5 cellular contexts compared by ENCODE assay signal in genomic region chr17:60115364-60115763, GRCh38. TPM values are rescaled to one million over a fixed set of nuclear protein-coding genes. Genes with fewer than 3 reads are reported as not detected.
"Had no signal": no experiment of that assay in that cellular context is flagged by ENCODE, and none has a peak within 500 bp of the region (broad histone marks: within the 10 kb centered on the region; RNA-seq: fewer than 3 reads in every experiment).

No MANE protein-coding gene starts in this region.

RNA-seq across cellular contexts. Expression of gene CA4, which starts 34.4 kb away (rescaled TPM):
- total RNA-seq: HepG2, HT-29, HT1080, IMR-90 had no signal
- polyA plus RNA-seq: HepG2, IgD-negative memory B cell, IMR-90 had no signal
